In genomic region chr20:63496404-63497120, GRCh38 we compare ENCODE assay signal across 9 cellular contexts. TPM values are rescaled to one million over a fixed set of nuclear protein-coding genes. Genes with fewer than 3 reads are reported as not detected.
DNase-seq lines count a peak whose midpoint lies in the region; ATAC-seq and TF ChIP-seq lines count a peak whose summit lies in the region.
"Had no signal": no experiment of that assay in that cellular context is flagged by ENCODE, and none has a peak within 500 bp of the region (broad histone marks: within the 10 kb centered on the region; RNA-seq: fewer than 3 reads in every experiment).

No MANE protein-coding gene starts in this region.

- ATAC-seq in esophagus mucosa (peak; percentile 6), GM21529 (IDR thresholded peaks at IDR 0.05; ENCODE audit: unreplicated experiment) (no peak), GM18909 (IDR thresholded peaks at IDR 0.05; ENCODE audit: poor library complexity, unreplicated experiment) (no peak)

- H3K4me3 ChIP-seq in BLaER1 treated with 17β-estradiol and CSF1 and Interleukin-3, amounts not matched to agents 10 nM and 100 nM: peak overlapping the region in 1 of 10 experiments; percentile 25; a peak in 4 of 20 replicates
- H3K4me3 ChIP-seq in MM.1S (ENCODE audit: low read length) (peak overlapping the region; percentile 47), neural progenitor cell (no peak overlapping the region)

- peaks cover 0 to 61% (median 27%) of the 10 kb centered on the region in 11 experiments; a peak in 16 of 22 replicates for H4K20me1 ChIP-seq in BLaER1 treated with 17β-estradiol and CSF1 and Interleukin-3, amounts not matched to agents 10 nM and 100 nM
- H4K20me1 ChIP-seq in MM.1S (ENCODE audit: insufficient read depth, low read length) (no peaks in the 10 kb centered on the region), neural progenitor cell (ENCODE audit: low read depth) (peaks cover 20% of the 10 kb centered on the region)

- H3K36me3 ChIP-seq in BLaER1 treated with 17β-estradiol and CSF1 and Interleukin-3, amounts not matched to agents 10 nM and 100 nM: peaks cover 0 to 36% (median 9%) of the 10 kb centered on the region in 11 experiments; a peak in 11 of 22 replicates
- H3K36me3 ChIP-seq in MM.1S (replicated peaks; ENCODE audit: insufficient read depth, low read length) (no peaks in the 10 kb centered on the region), neural progenitor cell (no peaks in the 10 kb centered on the region)

- peaks cover 0 to 3% (median 0%) of the 10 kb centered on the region in 11 experiments; a peak in 1 of 22 replicates for H3K9me3 ChIP-seq in BLaER1 treated with 17β-estradiol and CSF1 and Interleukin-3, amounts not matched to agents 10 nM and 100 nM (replicated peaks in 1 of 11)
- H3K9me3 ChIP-seq in MM.1S (replicated peaks; ENCODE audit: insufficient read depth, low read length): no peaks in the 10 kb centered on the region
- H3K9me3 ChIP-seq in neural progenitor cell (ENCODE audit: low read depth): no peaks in the 10 kb centered on the region

- H3K79me2 ChIP-seq in MM.1S (ENCODE audit: low read length) (no peaks in the 10 kb centered on the region), neural progenitor cell (ENCODE audit: low read depth) (no peaks in the 10 kb centered on the region)

- H3K36me3 Mint-ChIP-seq in neural progenitor cell: peaks cover 3% of the 10 kb centered on the region

- DNase-seq in MM.1S (no peak), neural progenitor cell (ENCODE audit: low spot score) (no peak), head of caudate nucleus (no peak), dermis blood vessel endothelial cell (no peak)
- DNase-seq: NCI-H2081 had no signal

- peak overlapping the region in 2 of 11 experiments; percentile 1 to 71; a peak in 2 of 22 replicates for H3K9ac ChIP-seq in BLaER1 treated with 17β-estradiol and CSF1 and Interleukin-3, amounts not matched to agents 10 nM and 100 nM
- H3K9ac ChIP-seq in MM.1S (ENCODE audit: low read length): no peak overlapping the region
- H3K9ac ChIP-seq in neural progenitor cell: no peak overlapping the region

- peak overlapping the region; percentile 69 for H3K4me3 Mint-ChIP-seq in neural progenitor cell

- no peaks in the 10 kb centered on the region for H3K9me2 ChIP-seq in MM.1S (replicated peaks; ENCODE audit: insufficient read depth, low read length)

- peak overlapping the region; percentile 43; the same call in 1 of the 2 replicates for H2AFZ ChIP-seq in MM.1S (ENCODE audit: low read length)
- H2AFZ ChIP-seq in neural progenitor cell (replicated peaks): no peak overlapping the region

- H3F3A ChIP-seq in MM.1S (ENCODE audit: insufficient read depth, low read length) (no peaks in the 10 kb centered on the region), neural progenitor cell (ENCODE audit: low read depth) (peaks cover 6% of the 10 kb centered on the region)

- H3K4me1 ChIP-seq in BLaER1 treated with 17β-estradiol and CSF1 and Interleukin-3, amounts not matched to agents 10 nM and 100 nM: peaks cover 5 to 52% (median 41%) of the 10 kb centered on the region in 10 experiments; a peak in 18 of 20 replicates
- no peaks in the 10 kb centered on the region for H3K4me1 ChIP-seq in MM.1S (ENCODE audit: low read length)
- no peaks in the 10 kb centered on the region for H3K4me1 ChIP-seq in neural progenitor cell

- intact Hi-C loops in head of caudate nucleus (cut with DNase I): no loop called here

- H3K27me3 ChIP-seq in BLaER1 treated with 17β-estradiol and CSF1 and Interleukin-3, amounts not matched to agents 10 nM and 100 nM: peaks cover 15 to 39% (median 23%) of the 10 kb centered on the region in 11 experiments
- H3K27me3 ChIP-seq in MM.1S (replicated peaks; ENCODE audit: insufficient read depth, low read length) (peaks cover 51% of the 10 kb centered on the region), neural progenitor cell (peaks cover 66% of the 10 kb centered on the region)

- peaks cover 8% of the 10 kb centered on the region for H3K9me3 Mint-ChIP-seq in neural progenitor cell

- no peak overlapping the region for H3K27ac Mint-ChIP-seq in neural progenitor cell

- H3K4me2 ChIP-seq in BLaER1 treated with 17β-estradiol and CSF1 and Interleukin-3, amounts not matched to agents 10 nM and 100 nM: peak overlapping the region; percentile 62 to 97 (median 89)
- H3K4me2 ChIP-seq in MM.1S (ENCODE audit: low read depth, low read length) (peak overlapping the region; percentile 85), neural progenitor cell (no peak overlapping the region)

- no peak overlapping the region for H3K27ac ChIP-seq in BLaER1 treated with 17β-estradiol and CSF1 and Interleukin-3, amounts not matched to agents 10 nM and 100 nM
- H3K27ac ChIP-seq in MM.1S (ENCODE audit: low read length): no peak overlapping the region
- no peak overlapping the region for H3K27ac ChIP-seq in neural progenitor cell

- H3K4me1 Mint-ChIP-seq in neural progenitor cell: peaks cover 10% of the 10 kb centered on the region

- no peak for TF ChIP-seq CTCF in MM.1S (IDR thresholded peaks at IDR 0.05; ENCODE audit: low read length)
- TF ChIP-seq CTCF in neural progenitor cell (IDR thresholded peaks at IDR 0.05): no peak

- H3K27me3 Mint-ChIP-seq in neural progenitor cell (ENCODE audit: insufficient read depth, low read depth): peaks cover 29% of the 10 kb centered on the region

RNA-seq across cellular contexts. Expression of gene EEF1A2, which starts 2.3 kb away (rescaled TPM):
- 0.76 TPM for total RNA-seq in esophagus mucosa
- total RNA-seq in neural progenitor cell (ENCODE audit: low replicate concordance): 0.54 and 1.5 TPM in 2 replicates
- total RNA-seq in dermis blood vessel endothelial cell: 5.0 and 5.3 TPM in 2 replicates

RNA-seq across cellular contexts. Expression of gene PPDPF, which starts 24.0 kb away (rescaled TPM):
- total RNA-seq in esophagus mucosa: 459 TPM
- total RNA-seq in neural progenitor cell (ENCODE audit: low replicate concordance): 4.1 and 82.2 TPM in 2 replicates
- 19.9 and 37.3 TPM in 2 replicates for total RNA-seq in dermis blood vessel endothelial cell

RNA-seq across cellular contexts. Expression of gene KCNQ2, which starts 24.1 kb away (rescaled TPM):
- not detected for total RNA-seq in esophagus mucosa
- total RNA-seq in neural progenitor cell (ENCODE audit: low replicate concordance): 39.5 and 106 TPM in 2 replicates
- not detected in 2 replicates for total RNA-seq in dermis blood vessel endothelial cell

RNA-seq across cellular contexts. Expression of gene PTK6, which starts 40.6 kb away (rescaled TPM):
- total RNA-seq in esophagus mucosa (92.7 TPM), neural progenitor cell (ENCODE audit: low replicate concordance) (not detected in 2 replicates), dermis blood vessel endothelial cell (under 0.01 and 0.05 TPM in 2 replicates)

RNA-seq across cellular contexts. Expression of gene SRMS, which starts 51.0 kb away (rescaled TPM):
- total RNA-seq in esophagus mucosa (0.44 TPM), neural progenitor cell (ENCODE audit: low replicate concordance) (not detected in 2 replicates), dermis blood vessel endothelial cell (not detected in 2 replicates)

Comparison
In these comparisons a context has a peak if more than half of its experiments do, and no peak if none do; other contexts are left out.
1. RNA of gene KCNQ2, which starts 24.1 kb away (total RNA-seq): 39.5 to 106 TPM in neural progenitor cell; not detected in esophagus mucosa (single experiment) and not detected in dermis blood vessel endothelial cell; every median in the first group is over 10 times any median in the second.